1 cellular context compared by ENCODE assay signal in genomic region chr2:39991298-39991697, GRCh38.
TF ChIP-seq lines count a peak whose summit lies in the region.

No MANE protein-coding gene starts in this region.

TF ChIP-seq in H1, 55 proteins besides CTCF, POLR2A, EP300 and RAD21:
- TF ChIP-seq BRCA1 (IDR thresholded peaks at IDR 0.05; ENCODE audit: low read depth, low read length) (no peak), KDM5A (IDR thresholded peaks at IDR 0.05; ENCODE audit: low read length) (no peak), RBBP5 (IDR thresholded peaks at IDR 0.05; ENCODE audit: borderline replicate concordance, low read depth, low read length) (no peak), GTF2F1 (IDR thresholded peaks at IDR 0.05; ENCODE audit: borderline replicate concordance, low read depth, low read length) (no peak), EGR1 (IDR thresholded peaks at IDR 0.05; ENCODE audit: borderline replicate concordance, low read depth, low read length) (no peak), TBP (IDR thresholded peaks at IDR 0.05; ENCODE audit: low read depth, low read length) (no peak), CREB1 (IDR thresholded peaks at IDR 0.05) (no peak), POLR2AphosphoS5 (IDR thresholded peaks at IDR 0.05; ENCODE audit: low read depth, low read length) (no peak)
